In the genomic region with DNA sequence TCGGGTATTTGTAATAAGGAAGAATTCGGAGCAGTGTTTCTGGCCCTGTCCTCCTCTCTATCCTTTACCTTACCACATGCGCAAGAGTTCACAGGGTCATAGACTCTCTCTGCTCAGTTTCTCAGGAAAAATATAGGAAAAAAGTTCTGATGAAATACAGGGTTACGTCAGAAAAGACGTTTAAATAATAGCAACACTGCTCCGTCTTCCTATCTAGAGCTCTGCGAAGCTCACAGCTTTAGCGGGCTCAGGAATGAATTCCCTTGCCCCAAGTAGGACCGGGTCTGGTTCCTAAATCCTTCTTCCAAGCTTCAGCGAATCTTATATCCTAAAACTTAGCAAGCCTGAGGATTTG, we compare ENCODE assay signal across 8 cellular contexts. TPM values are rescaled to one million over a fixed set of nuclear protein-coding genes. Genes with fewer than 3 reads are reported as not detected.
DNase-seq lines count a peak whose midpoint lies in the region; ATAC-seq and TF ChIP-seq lines count a peak whose summit lies in the region.

No MANE protein-coding gene starts in this region.

- peak overlapping the region; percentile 4 for H3K27ac ChIP-seq in OCI-LY1 (ENCODE audit: low read depth, low read length, poor library complexity, severe bottlenecking)
- peak overlapping the region; percentile 93 for H3K27ac ChIP-seq in osteoblast (ENCODE audit: low read depth, low read length)

- H3K9ac ChIP-seq in OCI-LY1 (ENCODE audit: low read length) (peak overlapping the region; percentile 91), endocrine pancreas (ENCODE audit: control insufficient read depth, insufficient read depth, low read length) (peak overlapping the region; percentile 61)

- DNase-seq in Caco-2 (no peak), osteoblast (ENCODE audit: insufficient read length, low spot score, missing footprints) (peak; percentile 35), NCI-H2227 treated with DMSO at 0.1 percent for 48 hours (lab: John Stamatoyannopoulos, UW) (no peak), NCI-H2196 treated with DMSO at 0.1 percent for 48 hours (lab: John Stamatoyannopoulos, UW; ENCODE audit: unreplicated experiment) (no peak)

- no peaks in the 10 kb centered on the region for H3K27me3 ChIP-seq in Caco-2 (replicated peaks; ENCODE audit: control insufficient read depth, insufficient read depth, low read length)
- no peaks in the 10 kb centered on the region for H3K27me3 ChIP-seq in OCI-LY1 (ENCODE audit: insufficient read depth, low read length)
- no peaks in the 10 kb centered on the region for H3K27me3 ChIP-seq in endocrine pancreas (ENCODE audit: control insufficient read depth, insufficient read depth, low read length)
- H3K27me3 ChIP-seq in osteoblast (ENCODE audit: insufficient read depth, low read length), result no peaks in the 10 kb centered on the region

- no peak for TF ChIP-seq CTCF in Caco-2 (IDR thresholded peaks at IDR 0.05; ENCODE audit: insufficient read depth in 1 of 2, low read depth in 1 of 2, low read length in 1 of 2, severe bottlenecking in 1 of 2, unreplicated experiment in 1 of 2)
- TF ChIP-seq CTCF in OCI-LY1 (IDR thresholded peaks at IDR 0.05; ENCODE audit: low read length), result no peak
- TF ChIP-seq CTCF in osteoblast (IDR thresholded peaks at IDR 0.05; ENCODE audit: extremely low read depth, low read depth, low read length), result no peak

- no peaks in the 10 kb centered on the region for H3F3A ChIP-seq in OCI-LY1 (ENCODE audit: insufficient read depth, low read length)

- peak overlapping the region; percentile 99 for H3K4me3 Mint-ChIP-seq in Caco-2 (ENCODE audit: unreplicated experiment)

- H3K27ac Mint-ChIP-seq in Caco-2 (ENCODE audit: unreplicated experiment), result peak overlapping the region; percentile 100

- H3K36me3 Mint-ChIP-seq in Caco-2 (ENCODE audit: insufficient read depth, unreplicated experiment), result peaks cover 41% of the 10 kb centered on the region

- H3K79me2 ChIP-seq in OCI-LY1 (ENCODE audit: insufficient read depth, low read length) (peaks cover 20% of the 10 kb centered on the region), osteoblast (ENCODE audit: insufficient read depth, low read length) (peaks cover 31% of the 10 kb centered on the region)

- ATAC-seq in HG02970 (IDR thresholded peaks at IDR 0.05; ENCODE audit: low FRiP score, unreplicated experiment) (no peak), HG02610 (IDR thresholded peaks at IDR 0.05; ENCODE audit: unreplicated experiment) (no peak)

- no peaks in the 10 kb centered on the region; the same call in 1 of the 2 replicates for H3K4me1 ChIP-seq in Caco-2
- H3K4me1 ChIP-seq in OCI-LY1 (ENCODE audit: insufficient read depth, low read length, severe bottlenecking), result peaks cover 24% of the 10 kb centered on the region
- H3K4me1 ChIP-seq in endocrine pancreas (ENCODE audit: control insufficient read depth, insufficient read depth, low read length), result peaks cover 4% of the 10 kb centered on the region
- H3K4me1 ChIP-seq in osteoblast (ENCODE audit: insufficient read depth, low read length), result peaks cover 17% of the 10 kb centered on the region

- BruUV-seq in Caco-2 (replicated peaks; lab: Mats Ljungman, UMichigan), result TSS peak; percentile 48

- H4K20me1 ChIP-seq in OCI-LY1 (ENCODE audit: insufficient read depth, low read length) (no peaks in the 10 kb centered on the region), osteoblast (ENCODE audit: insufficient read depth, low read length) (no peaks in the 10 kb centered on the region)

- H3K36me3 ChIP-seq in Caco-2 (ENCODE audit: control insufficient read depth, insufficient read depth, low read length), result no peaks in the 10 kb centered on the region
- peaks cover 35% of the 10 kb centered on the region for H3K36me3 ChIP-seq in OCI-LY1 (ENCODE audit: insufficient read depth, low read length)
- no peaks in the 10 kb centered on the region for H3K36me3 ChIP-seq in endocrine pancreas (ENCODE audit: control insufficient read depth, insufficient read depth, low read length)
- peaks cover 20% of the 10 kb centered on the region for H3K36me3 ChIP-seq in osteoblast (ENCODE audit: insufficient read depth, low read length)

- H3K4me2 ChIP-seq in OCI-LY1 (ENCODE audit: low read length), result peak overlapping the region; percentile 94
- peak overlapping the region; percentile 85 for H3K4me2 ChIP-seq in osteoblast (ENCODE audit: insufficient read depth, low read length)

- POLR2A ChIA-PET in Caco-2 (lab: Charles Lee), result interaction anchor here (1.2 kb wide), 1 partner anchor 268 kb away, joined by 4 read pairs; no protein-coding TSS in a partner anchor

- H3K4me3 ChIP-seq in Caco-2 (ENCODE audit: low read depth, low read length) (peak overlapping the region; percentile 84), OCI-LY1 (ENCODE audit: low read depth, low read length, poor library complexity, severe bottlenecking) (peak overlapping the region; percentile 81), endocrine pancreas (ENCODE audit: control insufficient read depth, insufficient read depth, low read length) (peak overlapping the region; percentile 93), osteoblast (ENCODE audit: insufficient read depth, low read length) (peak overlapping the region; percentile 81)

- no peaks in the 10 kb centered on the region for H3K9me3 Mint-ChIP-seq in Caco-2 (ENCODE audit: unreplicated experiment)

- no peaks in the 10 kb centered on the region for H3K9me2 ChIP-seq in OCI-LY1 (ENCODE audit: low read depth, low read length)

- no peak overlapping the region for H2AFZ ChIP-seq in OCI-LY1 (ENCODE audit: low read length)
- H2AFZ ChIP-seq in osteoblast (ENCODE audit: low read length), result peak overlapping the region; percentile 100

- intact Hi-C loops in Caco-2 (cut with micrococcal nuclease; ENCODE audit: unreplicated experiment), result loop anchor here (1.0 kb wide), 1 partner anchor 714 kb away; no protein-coding TSS in a partner anchor

- peaks cover 6% of the 10 kb centered on the region for H3K4me1 Mint-ChIP-seq in Caco-2 (ENCODE audit: low read depth, unreplicated experiment)

- CTCF ChIA-PET in Caco-2 (lab: Charles Lee), result interaction anchor here (1.0 kb wide), 1 partner anchor 28 kb away, joined by 4 read pairs; no protein-coding TSS in a partner anchor

- no peaks in the 10 kb centered on the region for H3K27me3 Mint-ChIP-seq in Caco-2 (ENCODE audit: insufficient read depth, unreplicated experiment)

- H3K9me3 ChIP-seq in Caco-2 (no peaks in the 10 kb centered on the region), OCI-LY1 (ENCODE audit: low read length) (no peaks in the 10 kb centered on the region), endocrine pancreas (ENCODE audit: control insufficient read depth, low read length) (no peaks in the 10 kb centered on the region), osteoblast (ENCODE audit: low read depth, low read length) (no peaks in the 10 kb centered on the region)

RNA-seq across cellular contexts. Expression of a gene that starts 0.4 kb away (rescaled TPM):
- total RNA-seq in Caco-2 (2022), result 57.0 and 58.5 TPM in 2 replicates
- 47.4 and 48.3 TPM in 2 replicates for total RNA-seq in osteoblast

RNA-seq across cellular contexts. Expression of a gene that starts 0.5 kb away (rescaled TPM):
- total RNA-seq in Caco-2 (2022) (8.0 and 8.4 TPM in 2 replicates), osteoblast (18.1 and 20.6 TPM in 2 replicates)
